ENCODE assay signal across 1 cellular context in genomic region chr11:65885808-65886536, GRCh38.
TF ChIP-seq lines count a peak whose summit lies in the region.

No MANE protein-coding gene starts in this region.

TF ChIP-seq in WTC11, 78 proteins besides CTCF, POLR2A, EP300 and RAD21 (continued from another document):
- TF ChIP-seq AFF4 (CRISPR knock-in tag; IDR thresholded peaks at IDR 0.05; ENCODE audit: borderline replicate concordance) (no peak), OVOL2 (CRISPR knock-in tag; IDR thresholded peaks at IDR 0.05; ENCODE audit: borderline replicate concordance) (no peak), JUN (CRISPR knock-in tag; IDR thresholded peaks at IDR 0.05) (no peak), ZNF396 (CRISPR knock-in tag; IDR thresholded peaks at IDR 0.05; ENCODE audit: borderline replicate concordance) (no peak)
- TF ChIP-seq, protein P1, sequence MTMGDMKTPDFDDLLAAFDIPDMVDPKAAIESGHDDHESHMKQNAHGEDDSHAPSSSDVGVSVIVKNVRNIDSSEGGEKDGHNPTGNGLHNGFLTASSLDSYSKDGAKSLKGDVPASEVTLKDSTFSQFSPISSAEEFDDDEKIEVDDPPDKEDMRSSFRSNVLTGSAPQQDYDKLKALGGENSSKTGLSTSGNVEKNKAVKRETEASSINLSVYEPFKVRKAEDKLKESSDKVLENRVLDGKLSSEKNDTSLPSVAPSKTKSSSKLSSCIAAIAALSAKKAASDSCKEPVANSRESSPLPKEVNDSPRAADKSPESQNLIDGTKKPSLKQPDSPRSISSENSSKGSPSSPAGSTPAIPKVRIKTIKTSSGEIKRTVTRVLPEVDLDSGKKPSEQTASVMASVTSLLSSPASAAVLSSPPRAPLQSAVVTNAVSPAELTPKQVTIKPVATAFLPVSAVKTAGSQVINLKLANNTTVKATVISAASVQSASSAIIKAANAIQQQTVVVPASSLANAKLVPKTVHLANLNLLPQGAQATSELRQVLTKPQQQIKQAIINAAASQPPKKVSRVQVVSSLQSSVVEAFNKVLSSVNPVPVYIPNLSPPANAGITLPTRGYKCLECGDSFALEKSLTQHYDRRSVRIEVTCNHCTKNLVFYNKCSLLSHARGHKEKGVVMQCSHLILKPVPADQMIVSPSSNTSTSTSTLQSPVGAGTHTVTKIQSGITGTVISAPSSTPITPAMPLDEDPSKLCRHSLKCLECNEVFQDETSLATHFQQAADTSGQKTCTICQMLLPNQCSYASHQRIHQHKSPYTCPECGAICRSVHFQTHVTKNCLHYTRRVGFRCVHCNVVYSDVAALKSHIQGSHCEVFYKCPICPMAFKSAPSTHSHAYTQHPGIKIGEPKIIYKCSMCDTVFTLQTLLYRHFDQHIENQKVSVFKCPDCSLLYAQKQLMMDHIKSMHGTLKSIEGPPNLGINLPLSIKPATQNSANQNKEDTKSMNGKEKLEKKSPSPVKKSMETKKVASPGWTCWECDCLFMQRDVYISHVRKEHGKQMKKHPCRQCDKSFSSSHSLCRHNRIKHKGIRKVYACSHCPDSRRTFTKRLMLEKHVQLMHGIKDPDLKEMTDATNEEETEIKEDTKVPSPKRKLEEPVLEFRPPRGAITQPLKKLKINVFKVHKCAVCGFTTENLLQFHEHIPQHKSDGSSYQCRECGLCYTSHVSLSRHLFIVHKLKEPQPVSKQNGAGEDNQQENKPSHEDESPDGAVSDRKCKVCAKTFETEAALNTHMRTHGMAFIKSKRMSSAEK (CRISPR knock-in tag; IDR thresholded peaks at IDR 0.05; ENCODE audit: borderline replicate concordance), result no peak
- TF ChIP-seq, protein P2, sequence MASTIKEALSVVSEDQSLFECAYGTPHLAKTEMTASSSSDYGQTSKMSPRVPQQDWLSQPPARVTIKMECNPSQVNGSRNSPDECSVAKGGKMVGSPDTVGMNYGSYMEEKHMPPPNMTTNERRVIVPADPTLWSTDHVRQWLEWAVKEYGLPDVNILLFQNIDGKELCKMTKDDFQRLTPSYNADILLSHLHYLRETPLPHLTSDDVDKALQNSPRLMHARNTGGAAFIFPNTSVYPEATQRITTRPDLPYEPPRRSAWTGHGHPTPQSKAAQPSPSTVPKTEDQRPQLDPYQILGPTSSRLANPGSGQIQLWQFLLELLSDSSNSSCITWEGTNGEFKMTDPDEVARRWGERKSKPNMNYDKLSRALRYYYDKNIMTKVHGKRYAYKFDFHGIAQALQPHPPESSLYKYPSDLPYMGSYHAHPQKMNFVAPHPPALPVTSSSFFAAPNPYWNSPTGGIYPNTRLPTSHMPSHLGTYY (CRISPR knock-in tag; IDR thresholded peaks at IDR 0.05), result no peak
